ENCODE assay signal across 24 cellular contexts in genomic region chr2:2793514-2793913, GRCh38.
"Had no signal": no experiment of that assay in that cellular context is flagged by ENCODE, and none has a peak within 500 bp of the region (broad histone marks: within the 10 kb centered on the region; RNA-seq: fewer than 3 reads in every experiment).

No MANE protein-coding gene starts in this region.

- H3K27ac ChIP-seq: adrenal gland, breast epithelium, SK-N-MC, VCaP had no signal

- H3K27ac Mint-ChIP-seq: activated CD4-positive, alpha-beta memory T cell treated with anti-CD3 and anti-CD28 coated beads, Interleukin-2, amount 10 ng/mL, durations not matched to agents 7 days and 5 days; activated CD4-positive, alpha-beta T cell treated with anti-CD3 and anti-CD28 coated beads for 36 hours; activated naive CD8-positive, alpha-beta T cell treated with anti-CD3 and anti-CD28 coated beads, Interleukin-2, amount 10 ng/mL, durations not matched to agents 7 days and 5 days; T-cell had no signal

- H3K4me3 Mint-ChIP-seq: activated CD4-positive, alpha-beta memory T cell treated with anti-CD3 and anti-CD28 coated beads, Interleukin-2, amount 10 ng/mL, durations not matched to agents 7 days and 5 days; activated CD4-positive, alpha-beta T cell treated with anti-CD3 and anti-CD28 coated beads for 36 hours; activated naive CD8-positive, alpha-beta T cell treated with anti-CD3 and anti-CD28 coated beads, Interleukin-2, amount 10 ng/mL, durations not matched to agents 7 days and 5 days; activated T-cell treated with anti-CD3 and anti-CD28 coated beads, Interleukin-2, amount 50 U/mL, for 4 hours; T-cell had no signal

- H3K27me3 Mint-ChIP-seq: activated CD4-positive, alpha-beta memory T cell treated with anti-CD3 and anti-CD28 coated beads, Interleukin-2, amount 10 ng/mL, durations not matched to agents 7 days and 5 days; activated CD4-positive, alpha-beta T cell treated with anti-CD3 and anti-CD28 coated beads for 36 hours had no signal

- DNase-seq: activated CD4-positive, alpha-beta memory T cell treated with anti-CD3 and anti-CD28 coated beads, Interleukin-2, amount 10 ng/mL, durations not matched to agents 7 days and 5 days; activated CD4-positive, alpha-beta T cell treated with anti-CD3 and anti-CD28 coated beads for 36 hours; activated CD4-positive, alpha-beta T cell treated with anti-CD3 and anti-CD28 coated beads, Interleukin-2, amount 50 U/mL, for 1 hour; activated naive CD4-positive, alpha-beta T cell treated with anti-CD3 and anti-CD28 coated beads, Interleukin-2, amount 50 U/mL, for 16 hours; activated naive CD8-positive, alpha-beta T cell treated with anti-CD3 and anti-CD28 coated beads, Interleukin-2, amount 10 ng/mL, durations not matched to agents 7 days and 5 days; activated T-cell treated with anti-CD3 and anti-CD28 coated beads, Interleukin-2, amount 50 U/mL, for 4 hours; anterior cingulate cortex; central memory CD4-positive, alpha-beta T cell; NCI-H146; NCI-H1930; NCI-H2171 treated with DMSO at 0.1 percent for 48 hours; NCI-H345; NCI-H510A treated with DMSO at 0.1 percent for 48 hours; NCI-H69; NK-92 treated with Interleukin-12 subunit alpha and Interleukin-12 subunit beta, amount 100 ng/mL, for 24 hours; OCI-M1; RPMI8226; T-cell had no signal

- ATAC-seq: activated CD4-positive, alpha-beta T cell treated with anti-CD3 and anti-CD28 coated beads for 36 hours; activated T-cell treated with anti-CD3 and anti-CD28 coated beads, Interleukin-2, amount 50 U/mL, for 4 hours; Panc1; Right ventricle myocardium inferior; T-cell had no signal

- H3K4me3 ChIP-seq: adrenal gland, breast epithelium, SK-N-MC had no signal

- H3K4me1 ChIP-seq: adrenal gland, breast epithelium had no signal

- H3K4me1 Mint-ChIP-seq: activated CD4-positive, alpha-beta memory T cell treated with anti-CD3 and anti-CD28 coated beads, Interleukin-2, amount 10 ng/mL, durations not matched to agents 7 days and 5 days; activated CD4-positive, alpha-beta T cell treated with anti-CD3 and anti-CD28 coated beads for 36 hours; activated naive CD8-positive, alpha-beta T cell treated with anti-CD3 and anti-CD28 coated beads, Interleukin-2, amount 10 ng/mL, durations not matched to agents 7 days and 5 days; T-cell had no signal

- H3K9me3 Mint-ChIP-seq: activated CD4-positive, alpha-beta memory T cell treated with anti-CD3 and anti-CD28 coated beads, Interleukin-2, amount 10 ng/mL, durations not matched to agents 7 days and 5 days; activated naive CD8-positive, alpha-beta T cell treated with anti-CD3 and anti-CD28 coated beads, Interleukin-2, amount 10 ng/mL, durations not matched to agents 7 days and 5 days; activated T-cell treated with anti-CD3 and anti-CD28 coated beads, Interleukin-2, amount 50 U/mL, for 4 hours; T-cell had no signal

- H3K36me3 ChIP-seq: adrenal gland, breast epithelium had no signal

- H3K36me3 Mint-ChIP-seq: activated naive CD8-positive, alpha-beta T cell treated with anti-CD3 and anti-CD28 coated beads, Interleukin-2, amount 10 ng/mL, durations not matched to agents 7 days and 5 days; T-cell had no signal

- H3K9me3 ChIP-seq: adrenal gland had no signal
